14 cellular contexts compared by ENCODE assay signal in the genomic region with DNA sequence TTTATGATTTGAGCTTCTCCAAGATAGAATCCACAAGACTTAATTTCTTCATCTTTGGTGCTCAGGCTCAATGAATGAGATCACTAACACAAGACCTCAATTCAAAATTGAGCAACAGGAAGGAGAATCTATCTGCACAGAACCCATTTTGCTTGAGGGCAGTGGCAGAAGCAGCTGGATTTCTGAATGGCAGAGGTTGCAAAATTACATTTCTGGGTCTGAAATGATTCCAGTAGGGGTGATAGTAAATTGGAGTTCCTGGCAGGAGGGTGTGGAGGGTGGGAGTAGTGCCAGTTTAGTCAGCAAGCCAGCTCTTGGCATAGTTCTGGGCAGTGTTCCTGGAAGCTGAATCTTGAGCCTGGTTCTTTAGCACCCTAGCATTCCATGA.
DNase-seq lines count a peak whose midpoint lies in the region; FAIRE-seq and TF ChIP-seq lines count a peak whose summit lies in the region.
"Had no signal": no experiment of that assay in that cellular context is flagged by ENCODE, and none has a peak within 500 bp of the region (broad histone marks: within the 10 kb centered on the region; RNA-seq: fewer than 3 reads in every experiment).

No MANE protein-coding gene starts in this region.

- H2BK5ac ChIP-seq in mesenchymal stem cell (ENCODE audit: low read depth, low read length, poor library complexity, severe bottlenecking), result no peak overlapping the region

- H2AK5ac ChIP-seq in mesenchymal stem cell (ENCODE audit: low read length, severe bottlenecking), result no peak overlapping the region

- H2AFZ ChIP-seq in mesenchymal stem cell (ENCODE audit: low read depth, low read length), result no peak overlapping the region

- H3K4me3 Mint-ChIP-seq in progenitor cell of endocrine pancreas (ENCODE audit: low read depth), result no peak overlapping the region
- H3K4me3 Mint-ChIP-seq: dendritic cell treated with granulocyte-macrophage colony-stimulating factor and Interleukin-4, amounts not matched to agents 40 ng/mL and 50 ng/mL, for 4 days; stimulated activated effector memory CD8-positive, alpha-beta T cell treated with anti-CD3 and anti-CD28 coated beads, Interleukin-12 subunit alpha, Interleukin-12 subunit beta, amount 100 ng/mL, for 72 hours had no signal

- H3K4me3 ChIP-seq in bronchial epithelial cell (ENCODE audit: low read depth, low read length) (no peak overlapping the region), mesenchymal stem cell (ENCODE audit: insufficient read depth in 1 of 2, low read depth in 1 of 2, low read length in 2 of 2) (no peak overlapping the region)
- H3K4me3 ChIP-seq: SJSA1 had no signal

- H3K14ac ChIP-seq in mesenchymal stem cell (ENCODE audit: low read length in 2 of 2), result no peak overlapping the region

- no peak for FAIRE-seq in bronchial epithelial cell (lab: Jason Lieb, UNC)
- FAIRE-seq: HepG2 had no signal

- peak overlapping the region in 1 of 2 experiments; percentile 90 for H3K18ac ChIP-seq in mesenchymal stem cell (ENCODE audit: low read depth in 1 of 2, low read length in 2 of 2)

- H4K8ac ChIP-seq in mesenchymal stem cell (ENCODE audit: low read length), result peak overlapping the region; percentile 52

- peak overlapping the region; percentile 36 for H3K9ac ChIP-seq in mesenchymal stem cell (ENCODE audit: low read length)

- no peak overlapping the region for H4K91ac ChIP-seq in mesenchymal stem cell (ENCODE audit: low read length)

- no peak overlapping the region for H3K27ac Mint-ChIP-seq in progenitor cell of endocrine pancreas
- H3K27ac Mint-ChIP-seq: dendritic cell treated with granulocyte-macrophage colony-stimulating factor and Interleukin-4, amounts not matched to agents 40 ng/mL and 50 ng/mL, for 4 days; stimulated activated effector memory CD8-positive, alpha-beta T cell treated with anti-CD3 and anti-CD28 coated beads, Interleukin-12 subunit alpha, Interleukin-12 subunit beta, amount 100 ng/mL, for 72 hours had no signal

- peak overlapping the region; percentile 15 to 69 for H2BK12ac ChIP-seq in mesenchymal stem cell (ENCODE audit: low read length in 2 of 2)

- H3K79me1 ChIP-seq in mesenchymal stem cell (replicated peaks; ENCODE audit: low read length, poor library complexity, severe bottlenecking), result no peaks in the 10 kb centered on the region

- H3K9me3 ChIP-seq in mesenchymal stem cell (ENCODE audit: control insufficient read depth, low read length), result no peaks in the 10 kb centered on the region
- H3K9me3 ChIP-seq: SJSA1 had no signal

- peak overlapping the region; percentile 53 for H3K27ac ChIP-seq in mesenchymal stem cell (ENCODE audit: low read length, poor library complexity, severe bottlenecking)
- H3K27ac ChIP-seq: SJSA1 had no signal

- no peak overlapping the region for H2BK15ac ChIP-seq in mesenchymal stem cell (ENCODE audit: low read depth, poor library complexity, severe bottlenecking)

- H3K27me3 ChIP-seq in bronchial epithelial cell (ENCODE audit: control insufficient read depth, insufficient read depth, low read length), result no peaks in the 10 kb centered on the region
- no peaks in the 10 kb centered on the region for H3K27me3 ChIP-seq in mesenchymal stem cell (ENCODE audit: control insufficient read depth in 1 of 2, insufficient read depth in 1 of 2, low read length in 2 of 2)
- H3K27me3 ChIP-seq: SJSA1 had no signal

- H3K9me3 Mint-ChIP-seq in progenitor cell of endocrine pancreas (ENCODE audit: low read depth), result no peaks in the 10 kb centered on the region

- peak overlapping the region in 1 of 2 experiments; percentile 67 for H3K4ac ChIP-seq in mesenchymal stem cell (ENCODE audit: low read depth in 1 of 2, low read length in 2 of 2)

- H3K4me1 Mint-ChIP-seq in progenitor cell of endocrine pancreas (ENCODE audit: low read depth), result peaks cover 2% of the 10 kb centered on the region
- H3K4me1 Mint-ChIP-seq: stimulated activated effector memory CD8-positive, alpha-beta T cell treated with anti-CD3 and anti-CD28 coated beads, Interleukin-12 subunit alpha, Interleukin-12 subunit beta, amount 100 ng/mL, for 72 hours had no signal

- H2BK120ac ChIP-seq in mesenchymal stem cell (ENCODE audit: low read depth, low read length), result no peak overlapping the region

- H3K4me2 ChIP-seq in mesenchymal stem cell (ENCODE audit: low read length, poor library complexity, severe bottlenecking), result peak overlapping the region; percentile 10

- TF ChIP-seq CTCF in bronchial epithelial cell (IDR thresholded peaks at IDR 0.05; ENCODE audit: insufficient read depth, low read length, severe bottlenecking) (no peak), progenitor cell of endocrine pancreas (IDR thresholded peaks at IDR 0.05; ENCODE audit: unreplicated experiment) (no peak)

- H3K36me3 ChIP-seq in bronchial epithelial cell (ENCODE audit: control insufficient read depth, insufficient read depth, low read length) (no peaks in the 10 kb centered on the region), mesenchymal stem cell (ENCODE audit: control insufficient read depth in 1 of 2, insufficient read depth in 2 of 2, low read depth in 1 of 2, low read length in 2 of 2) (no peaks in the 10 kb centered on the region)
- H3K36me3 ChIP-seq: SJSA1 had no signal

- H3K4me1 ChIP-seq in mesenchymal stem cell (ENCODE audit: control insufficient read depth, insufficient read depth, low read depth, low read length), result no peaks in the 10 kb centered on the region
- H3K4me1 ChIP-seq: SJSA1 had no signal

- H3K23ac ChIP-seq in mesenchymal stem cell (ENCODE audit: low read length in 2 of 2), result no peak overlapping the region

- H3K27me3 Mint-ChIP-seq in progenitor cell of endocrine pancreas, result no peaks in the 10 kb centered on the region
- H3K27me3 Mint-ChIP-seq: dendritic cell treated with granulocyte-macrophage colony-stimulating factor and Interleukin-4, amounts not matched to agents 40 ng/mL and 50 ng/mL, for 4 days had no signal

- DNase-seq in AG08396 (ENCODE audit: low spot score) (peak; percentile 20), HS-5 (ENCODE audit: low read depth) (peak; percentile 54), bronchial epithelial cell (ENCODE audit: low read depth) (peak; percentile 97), mesenchymal stem cell (peak; percentile 87), GF-D8 (lab: John Stamatoyannopoulos, UW) (no peak), progenitor cell of endocrine pancreas (ENCODE audit: low spot score, unreplicated experiment) (no peak)
- DNase-seq in activated naive CD4-positive, alpha-beta T cell treated with anti-CD3 and anti-CD28 coated beads, Interleukin-2, amount 50 U/mL, for 16 hours, result no peak
- no peak for DNase-seq in activated CD4-positive, alpha-beta T cell treated with anti-CD3 and anti-CD28 coated beads, Interleukin-2, amount 50 U/mL, for 1 hour
- DNase-seq: activated CD4-positive, alpha-beta T cell treated with anti-CD3 and anti-CD28 coated beads for 48 hours; COR-L47 had no signal

- H3K36me3 Mint-ChIP-seq in progenitor cell of endocrine pancreas (ENCODE audit: insufficient read depth), result no peaks in the 10 kb centered on the region
- H3K36me3 Mint-ChIP-seq: stimulated activated effector memory CD8-positive, alpha-beta T cell treated with anti-CD3 and anti-CD28 coated beads, Interleukin-12 subunit alpha, Interleukin-12 subunit beta, amount 100 ng/mL, for 72 hours had no signal

Comparison
In these comparisons a context has a peak if more than half of its experiments do, and no peak if none do; other contexts are left out.
1. DNase-seq: peak in AG08396 (single experiment), HS-5 (single experiment), bronchial epithelial cell (single experiment) and mesenchymal stem cell (single experiment); none in GF-D8 (single experiment), activated naive CD4-positive, alpha-beta T cell treated with anti-CD3 and anti-CD28 coated beads, Interleukin-2, amount 50 U/mL, for 16 hours (single experiment), progenitor cell of endocrine pancreas (single experiment) and activated CD4-positive, alpha-beta T cell treated with anti-CD3 and anti-CD28 coated beads, Interleukin-2, amount 50 U/mL, for 1 hour (single experiment).